Comparison of ENCODE assay signal across 8 cellular contexts in the genomic region with DNA sequence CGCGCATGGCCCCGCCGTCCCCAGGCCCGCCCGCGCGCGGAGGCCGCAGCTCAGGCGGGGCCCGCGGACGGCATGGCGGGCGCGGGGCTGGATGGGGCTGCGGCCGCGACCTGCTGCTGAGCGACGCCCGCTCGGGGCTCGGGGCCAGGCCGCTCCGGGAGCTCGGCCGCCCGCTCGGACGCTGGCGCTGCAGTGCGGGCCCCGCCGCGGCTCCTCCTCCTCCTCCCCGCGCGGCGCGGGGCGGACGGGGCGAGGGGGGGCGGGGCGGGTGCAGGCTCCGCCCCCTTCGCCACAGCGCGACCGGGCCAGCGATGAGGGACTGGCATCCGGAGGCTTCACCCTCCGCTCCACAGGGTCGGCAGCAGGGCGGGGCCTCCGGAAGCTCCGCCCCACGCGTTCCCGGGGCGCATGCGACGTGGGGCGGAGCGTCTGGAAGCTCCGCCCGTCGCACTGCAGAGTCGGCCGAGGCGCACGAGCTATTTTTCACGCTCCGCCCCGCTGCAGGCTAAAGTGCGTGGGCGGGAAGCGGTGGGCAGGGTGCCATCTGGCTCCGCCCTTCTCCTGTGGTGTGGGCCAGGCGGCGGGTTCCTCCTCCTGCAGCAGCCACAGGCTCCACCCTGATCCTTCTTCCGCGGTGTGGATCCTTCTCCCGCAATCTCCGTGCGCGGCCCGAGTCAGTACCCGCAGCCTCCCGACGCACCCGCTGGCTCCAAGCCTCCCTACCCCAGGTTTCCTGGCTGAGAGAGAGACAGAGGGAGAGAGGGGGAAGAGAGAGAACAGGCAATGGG. TPM values are rescaled to one million over a fixed set of nuclear protein-coding genes. Genes with fewer than 3 reads are reported as not detected.
A peak's percentile ranks its signal among the peaks of the same experiment; 100 is the strongest.
DNase-seq lines count a peak whose midpoint lies in the region.
"Not testable (repeated sequence)": the region's sequence is repeated elsewhere in the genome, so short reads cannot be mapped to it uniquely, and the experiment has no call there.

A gene (minus strand): TSS at position 196 of the 788 bp plus-strand sequence. CDS start 209 bp downstream, outside the sequence.

- in situ Hi-C loops in HAP-1 (cut with MboI; ENCODE audit: low sequenced_read_pairs): not testable (repeated sequence)

- not testable (repeated sequence) for H3K36me3 Mint-ChIP-seq in activated naive CD8-positive, alpha-beta T cell treated with anti-CD3 and anti-CD28 coated beads for 36 hours

- DNase-seq in C1 segment of cervical spinal cord (lab: John Stamatoyannopoulos, UW) (peak in 12 of 14 donors; percentile 52 to 93 (median 78)), HAP-1 (ENCODE audit: low spot score in 2 of 2) (peak; percentile 65 to 98), NCI-H2196 (lab: John Stamatoyannopoulos, UW; ENCODE audit: unreplicated experiment) (peak; percentile 78), T-helper 9 cell (peak; percentile 99), fibroblast of the conjunctiva (ENCODE audit: low read depth) (peak; percentile 94), myocyte (ENCODE audit: low read depth) (peak; percentile 88)
- peak; percentile 100 for DNase-seq in activated naive CD8-positive, alpha-beta T cell treated with anti-CD3 and anti-CD28 coated beads for 36 hours
- DNase-seq in stimulated activated CD8-positive, alpha-beta memory T cell treated with anti-CD3 and anti-CD28 coated beads, Interleukin-15, amount 100 ng/mL, for 1 hour (ENCODE audit: low read depth): peak; percentile 96

- H3K27me3 ChIP-seq in HAP-1 (ENCODE audit: low read depth): not testable (repeated sequence)

- H3K9me3 Mint-ChIP-seq in activated naive CD8-positive, alpha-beta T cell treated with anti-CD3 and anti-CD28 coated beads for 36 hours: not testable (repeated sequence)

- H3K4me1 ChIP-seq in HAP-1: not testable (repeated sequence)

- H3K36me3 ChIP-seq in HAP-1 (replicated peaks): not testable (repeated sequence)

- peak within 1 kb of the TSS; percentile 43 for H3K4me3 ChIP-seq in HAP-1

- H3K4me3 Mint-ChIP-seq in activated naive CD8-positive, alpha-beta T cell treated with anti-CD3 and anti-CD28 coated beads for 36 hours: peak within 1 kb of the TSS; percentile 89

- H3K27ac Mint-ChIP-seq in activated naive CD8-positive, alpha-beta T cell treated with anti-CD3 and anti-CD28 coated beads for 36 hours: peak within 1 kb of the TSS; percentile 88

- H3K4me1 Mint-ChIP-seq in activated naive CD8-positive, alpha-beta T cell treated with anti-CD3 and anti-CD28 coated beads for 36 hours: peaks cover 10% of the 10 kb centered on the region

- not testable (repeated sequence) for H3K27me3 Mint-ChIP-seq in activated naive CD8-positive, alpha-beta T cell treated with anti-CD3 and anti-CD28 coated beads for 36 hours

- H3K9me3 ChIP-seq in HAP-1: not testable (repeated sequence)

RNA-seq across cellular contexts. Expression of the gene that starts here (rescaled TPM):
- total RNA-seq in activated naive CD8-positive, alpha-beta T cell treated with anti-CD3 and anti-CD28 coated beads for 36 hours: 10 to 100 TPM; 52.6 to 54.5 TPM
- 180 and 198 TPM in 2 replicates for total RNA-seq in myocyte
- polyA plus RNA-seq in myocyte (2012): 142 TPM

Comparison
In these comparisons a context has a peak if more than half of its experiments do, and no peak if none do; other contexts are left out.
1. Peak in every context shown above with its lines: DNase-seq and H3K4me3 ChIP-seq.